Comparison of ENCODE assay signal across 15 cellular contexts in the genomic region with DNA sequence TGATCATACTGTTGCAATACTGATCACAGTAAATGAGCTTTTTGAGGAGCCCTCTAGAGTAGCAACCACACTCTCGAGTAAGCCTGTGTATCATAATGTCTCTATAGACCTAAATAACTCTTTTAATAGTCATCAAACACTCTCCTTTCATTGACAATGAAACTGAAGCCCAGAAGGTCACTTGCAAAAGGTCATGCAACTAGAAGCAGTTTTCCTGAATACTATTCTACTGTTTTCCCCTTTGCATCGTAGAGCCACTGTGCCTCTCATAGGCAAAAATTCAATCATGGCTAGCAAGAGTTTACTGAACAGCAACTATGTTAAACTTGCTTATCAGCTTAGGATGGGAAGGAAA.
DNase-seq lines count a peak whose midpoint lies in the region; ATAC-seq, FAIRE-seq and TF ChIP-seq lines count a peak whose summit lies in the region.
"Had no signal": no experiment of that assay in that cellular context is flagged by ENCODE, and none has a peak within 500 bp of the region (broad histone marks: within the 10 kb centered on the region; RNA-seq: fewer than 3 reads in every experiment).

No MANE protein-coding gene starts in this region.

- intact Hi-C loops in naive thymus-derived CD4-positive, alpha-beta T cell (cut with micrococcal nuclease), result loop anchor here (1.0 to 10.0 kb wide), 5 partner anchors 8 to 1225 kb away; partner anchors contain the start of genes ADAT2 (in 1 of the 2) and PEX3 (in 1 of the 2)
- intact Hi-C loops in kidney (cut with DNase I), result no loop called here

- DNase-seq in T-helper 1 cell (no peak), HFFc6 (no peak), kidney (no peak), WERI-Rb-1 (no peak)
- DNase-seq in activated naive CD8-positive, alpha-beta T cell treated with anti-CD3 and anti-CD28 coated beads, Interleukin-2, amount 10 ng/mL, durations not matched to agents 7 days and 5 days, result no peak
- no peak for DNase-seq in naive thymus-derived CD4-positive, alpha-beta T cell
- DNase-seq: activated gamma-delta T cell, GOT3 had no signal

- POLR2A ChIA-PET in activated naive CD8-positive, alpha-beta T cell treated with anti-CD3 and anti-CD28 coated beads, Interleukin-2, amount 10 ng/mL, durations not matched to agents 7 days and 5 days (lab: Charles Lee), result interaction anchor here (0.5 to 1.1 kb wide), 2 partner anchors 20 to 160 kb away, joined by 3 read pairs; no protein-coding TSS in a partner anchor
- POLR2A ChIA-PET in naive thymus-derived CD4-positive, alpha-beta T cell (lab: Charles Lee), result interaction anchor here (0.9 to 10.3 kb wide), 10 partner anchors 10 to 104 kb away, joined by 3 to 71 read pairs (median 4); no protein-coding TSS in a partner anchor

- CTCF ChIA-PET in naive thymus-derived CD4-positive, alpha-beta T cell (lab: Charles Lee), result interaction anchor here (0.5 to 1.3 kb wide), 4 partner anchors 9 to 1217 kb away, joined by 3 to 4 read pairs (median 3); no protein-coding TSS in a partner anchor

- peaks cover 40 to 53% of the 10 kb centered on the region in 2 donors for H3K4me1 ChIP-seq in naive thymus-derived CD4-positive, alpha-beta T cell (ENCODE audit: control insufficient read depth in 2 of 2, insufficient read depth in 2 of 2, low read length in 2 of 2)
- peaks cover 2 to 11% of the 10 kb centered on the region in 2 donors for H3K4me1 ChIP-seq in kidney (ENCODE audit: control insufficient read depth in 1 of 2, insufficient read depth in 1 of 2, low read depth in 1 of 2, low read length in 2 of 2)

- H3K36me3 ChIP-seq in naive thymus-derived CD4-positive, alpha-beta T cell (ENCODE audit: control insufficient read depth in 2 of 3, insufficient read depth in 3 of 3, low read length in 3 of 3), result no peaks in the 10 kb centered on the region
- H3K36me3 ChIP-seq in kidney (ENCODE audit: control insufficient read depth in 1 of 2, insufficient read depth in 2 of 2, low read length in 2 of 2) (no peaks in the 10 kb centered on the region), WERI-Rb-1 (no peaks in the 10 kb centered on the region)

- peak overlapping the region; percentile 68 for H3K27ac Mint-ChIP-seq in T-helper 1 cell treated with Interleukin-12 subunit alpha and Interleukin-12 subunit beta and Interleukin-4 antibody, amounts not matched to agents 30 μg/mL and 1 μg/mL, for 36 hours
- H3K27ac Mint-ChIP-seq in HFFc6, result peak overlapping the region; percentile 34
- peak overlapping the region; percentile 73 for H3K27ac Mint-ChIP-seq in activated naive CD8-positive, alpha-beta T cell treated with anti-CD3 and anti-CD28 coated beads, Interleukin-2, amount 10 ng/mL, durations not matched to agents 7 days and 5 days
- H3K27ac Mint-ChIP-seq in naive thymus-derived CD4-positive, alpha-beta T cell, result peak overlapping the region in 8 of 9 donors; percentile 33 to 91 (median 66)

- no peak for TF ChIP-seq CTCF in HFFc6 (IDR thresholded peaks at IDR 0.05)
- no peak for TF ChIP-seq CTCF in kidney (IDR thresholded peaks at IDR 0.05; ENCODE audit: borderline replicate concordance, extremely low read depth, insufficient read depth)
- no peak for TF ChIP-seq CTCF in WERI-Rb-1 (IDR thresholded peaks at IDR 0.05; ENCODE audit: low read depth, low read length)

- no peaks in the 10 kb centered on the region for H3K9me3 ChIP-seq in naive thymus-derived CD4-positive, alpha-beta T cell (ENCODE audit: control insufficient read depth in 2 of 3, low read length in 3 of 3)
- H3K9me3 ChIP-seq in kidney (ENCODE audit: control insufficient read depth in 1 of 2, low read length in 2 of 2) (no peaks in the 10 kb centered on the region), WERI-Rb-1 (ENCODE audit: severe bottlenecking) (no peaks in the 10 kb centered on the region)

- no peaks in the 10 kb centered on the region for H3K27me3 ChIP-seq in naive thymus-derived CD4-positive, alpha-beta T cell (ENCODE audit: control insufficient read depth in 2 of 2, insufficient read depth in 2 of 2, low read length in 2 of 2)
- H3K27me3 ChIP-seq in WERI-Rb-1 (ENCODE audit: insufficient read depth, low read depth, severe bottlenecking), result no peaks in the 10 kb centered on the region

- H3K9ac ChIP-seq in kidney (ENCODE audit: low read length in 2 of 2), result no peak overlapping the region

- no peaks in the 10 kb centered on the region for H3K9me3 Mint-ChIP-seq in T-helper 1 cell treated with Interleukin-12 subunit alpha and Interleukin-12 subunit beta and Interleukin-4 antibody, amounts not matched to agents 30 μg/mL and 1 μg/mL, for 36 hours
- no peaks in the 10 kb centered on the region for H3K9me3 Mint-ChIP-seq in HFFc6
- no peaks in the 10 kb centered on the region for H3K9me3 Mint-ChIP-seq in activated naive CD8-positive, alpha-beta T cell treated with anti-CD3 and anti-CD28 coated beads, Interleukin-2, amount 10 ng/mL, durations not matched to agents 7 days and 5 days
- no peaks in the 10 kb centered on the region for H3K9me3 Mint-ChIP-seq in naive thymus-derived CD4-positive, alpha-beta T cell
- H3K9me3 Mint-ChIP-seq: neural crest cell had no signal

- no peaks in the 10 kb centered on the region for H3K27me3 Mint-ChIP-seq in T-helper 1 cell treated with Interleukin-12 subunit alpha and Interleukin-12 subunit beta and Interleukin-4 antibody, amounts not matched to agents 30 μg/mL and 1 μg/mL, for 36 hours (ENCODE audit: low read depth)
- H3K27me3 Mint-ChIP-seq in HFFc6 (ENCODE audit: insufficient read depth), result no peaks in the 10 kb centered on the region
- H3K27me3 Mint-ChIP-seq in activated naive CD8-positive, alpha-beta T cell treated with anti-CD3 and anti-CD28 coated beads, Interleukin-2, amount 10 ng/mL, durations not matched to agents 7 days and 5 days, result no peaks in the 10 kb centered on the region
- no peaks in the 10 kb centered on the region for H3K27me3 Mint-ChIP-seq in naive thymus-derived CD4-positive, alpha-beta T cell

- ATAC-seq in activated naive CD8-positive, alpha-beta T cell treated with anti-CD3 and anti-CD28 coated beads, Interleukin-2, amount 10 ng/mL, durations not matched to agents 7 days and 5 days (ENCODE audit: low read depth), result no peak
- no peak for ATAC-seq in naive thymus-derived CD4-positive, alpha-beta T cell
- ATAC-seq in GM21515 (IDR thresholded peaks at IDR 0.05; ENCODE audit: unreplicated experiment), result no peak

- no peak overlapping the region for H3K4me3 Mint-ChIP-seq in T-helper 1 cell treated with Interleukin-12 subunit alpha and Interleukin-12 subunit beta and Interleukin-4 antibody, amounts not matched to agents 30 μg/mL and 1 μg/mL, for 36 hours
- 0 out of 2 replicates have a peak overlapping the region, but pooled peaks have one; percentile 35 for H3K4me3 Mint-ChIP-seq in HFFc6
- H3K4me3 Mint-ChIP-seq in activated naive CD8-positive, alpha-beta T cell treated with anti-CD3 and anti-CD28 coated beads, Interleukin-2, amount 10 ng/mL, durations not matched to agents 7 days and 5 days, result peak overlapping the region; percentile 17
- peak overlapping the region in 9 of 10 donors; percentile 3 to 65 (median 35) for H3K4me3 Mint-ChIP-seq in naive thymus-derived CD4-positive, alpha-beta T cell
- H3K4me3 Mint-ChIP-seq: neural crest cell had no signal

- H3K4me3 ChIP-seq in naive thymus-derived CD4-positive, alpha-beta T cell (ENCODE audit: low read length), result peak overlapping the region; percentile 1
- no peak overlapping the region for H3K4me3 ChIP-seq in kidney (ENCODE audit: low read length in 2 of 2)
- no peak overlapping the region for H3K4me3 ChIP-seq in WERI-Rb-1 (ENCODE audit: low read depth, low read length)
- H3K4me3 ChIP-seq: skin epidermis had no signal

- FAIRE-seq in kidney (lab: Jason Lieb, UNC), result no peak
- FAIRE-seq: colon, islet of Langerhans had no signal

- peaks cover 60% of the 10 kb centered on the region for H3K4me1 Mint-ChIP-seq in T-helper 1 cell treated with Interleukin-12 subunit alpha and Interleukin-12 subunit beta and Interleukin-4 antibody, amounts not matched to agents 30 μg/mL and 1 μg/mL, for 36 hours (ENCODE audit: low read depth)
- peaks cover 84% of the 10 kb centered on the region for H3K4me1 Mint-ChIP-seq in HFFc6 (ENCODE audit: low read depth)
- H3K4me1 Mint-ChIP-seq in activated naive CD8-positive, alpha-beta T cell treated with anti-CD3 and anti-CD28 coated beads, Interleukin-2, amount 10 ng/mL, durations not matched to agents 7 days and 5 days, result peaks cover 52% of the 10 kb centered on the region
- peaks cover 38 to 96% (median 86%) of the 10 kb centered on the region in 7 donors for H3K4me1 Mint-ChIP-seq in naive thymus-derived CD4-positive, alpha-beta T cell

- peaks cover 10% of the 10 kb centered on the region for H3K36me3 Mint-ChIP-seq in T-helper 1 cell treated with Interleukin-12 subunit alpha and Interleukin-12 subunit beta and Interleukin-4 antibody, amounts not matched to agents 30 μg/mL and 1 μg/mL, for 36 hours (ENCODE audit: low read depth)
- peaks cover 9% of the 10 kb centered on the region; the same call in 1 of the 2 replicates for H3K36me3 Mint-ChIP-seq in HFFc6 (ENCODE audit: low read depth)
- peaks cover 10% of the 10 kb centered on the region for H3K36me3 Mint-ChIP-seq in activated naive CD8-positive, alpha-beta T cell treated with anti-CD3 and anti-CD28 coated beads, Interleukin-2, amount 10 ng/mL, durations not matched to agents 7 days and 5 days
- peaks cover 3 to 14% (median 10%) of the 10 kb centered on the region in 5 donors for H3K36me3 Mint-ChIP-seq in naive thymus-derived CD4-positive, alpha-beta T cell

- H3K27ac ChIP-seq in naive thymus-derived CD4-positive, alpha-beta T cell (ENCODE audit: low read depth, low read length), result no peak overlapping the region
- H3K27ac ChIP-seq in kidney (ENCODE audit: low read depth in 2 of 2, low read length in 2 of 2) (no peak overlapping the region), WERI-Rb-1 (no peak overlapping the region)
- H3K27ac ChIP-seq: 22Rv1 had no signal
